ENCODE assay signal across 26 cellular contexts in genomic region chr2:26717362-26717761, GRCh38. TPM values are rescaled to one million over a fixed set of nuclear protein-coding genes. Genes with fewer than 3 reads are reported as not detected.
DNase-seq lines count a peak whose midpoint lies in the region; ATAC-seq, FAIRE-seq and TF ChIP-seq lines count a peak whose summit lies in the region.
"Had no signal": no experiment of that assay in that cellular context is flagged by ENCODE, and none has a peak within 500 bp of the region (broad histone marks: within the 10 kb centered on the region; RNA-seq: fewer than 3 reads in every experiment).

No MANE protein-coding gene starts in this region.

- peak; percentile 46 for DNase-seq in Right ventricle myocardium inferior (ENCODE audit: missing footprints)
- DNase-seq in cardiac septum (ENCODE audit: low spot score): no peak
- DNase-seq in body of pancreas: peak in 3 of 4 donors; percentile 49 to 63 (median 56)
- peak in 2 of 3 donors; percentile 37 to 73 for DNase-seq in right cardiac atrium
- peak; percentile 33 to 55 for DNase-seq in thyroid gland
- DNase-seq in CD1c-positive myeloid dendritic cell (ENCODE audit: extremely low spot score): no peak
- no peak for DNase-seq in small intestine
- DNase-seq: 8988T, AML-193, DMS79, H7, HFFc6, KBM-7, MM.1S, NCI-H1092, NCI-H1436, NCI-H187 treated with DMSO at 0.1 percent for 48 hours, NCI-H2227 treated with DMSO at 0.1 percent for 48 hours, NCI-H510A, PC-9 had no signal

- H3K27me3 ChIP-seq in body of pancreas (no peaks in the 10 kb centered on the region), right cardiac atrium (ENCODE audit: control insufficient read depth, insufficient read depth) (no peaks in the 10 kb centered on the region), thyroid gland (no peaks in the 10 kb centered on the region), small intestine (ENCODE audit: control insufficient read depth in 2 of 2, insufficient read depth in 2 of 2, low read length in 2 of 2) (no peaks in the 10 kb centered on the region)

- H3K4me3 ChIP-seq in body of pancreas: no peak overlapping the region
- no peak overlapping the region for H3K4me3 ChIP-seq in right cardiac atrium (ENCODE audit: low read length)
- H3K4me3 ChIP-seq in thyroid gland (replicated peaks in 1 of 3): no peak overlapping the region
- H3K4me3 ChIP-seq in small intestine (ENCODE audit: low read depth in 1 of 2, low read length in 2 of 2): no peak overlapping the region
- H3K4me3 ChIP-seq: PC-9 had no signal

- TF ChIP-seq POLR2A in body of pancreas (IDR thresholded peaks at IDR 0.05) (no peak), thyroid gland (IDR thresholded peaks at IDR 0.05) (no peak)

- no peak for TF ChIP-seq CTCF in body of pancreas (IDR thresholded peaks at IDR 0.05)
- no peak for TF ChIP-seq CTCF in thyroid gland (IDR thresholded peaks at IDR 0.05)

- H3K9me3 ChIP-seq in body of pancreas (no peaks in the 10 kb centered on the region), right cardiac atrium (ENCODE audit: control insufficient read depth, low read length) (no peaks in the 10 kb centered on the region), thyroid gland (no peaks in the 10 kb centered on the region), small intestine (ENCODE audit: control insufficient read depth, low read depth) (no peaks in the 10 kb centered on the region)

- WGBS in body of pancreas, 2 donors: 29 to 89% methylated on average over 1 to 5 of the region's 5 CpGs
- WGBS in right cardiac atrium: 64% methylated on average over 5 of the region's 5 CpGs
- 42 to 65% methylated on average over 3 to 5 of the region's 5 CpGs for WGBS in thyroid gland, 2 donors
- WGBS in small intestine, 3 donors: 38 to 71% (median 50%) methylated on average over 5 of the region's 5 CpGs

- H3K27ac ChIP-seq in body of pancreas: peak overlapping the region; percentile 17 to 69 (median 60)
- peak overlapping the region; percentile 53 for H3K27ac ChIP-seq in right cardiac atrium (ENCODE audit: low read length)
- H3K27ac ChIP-seq in thyroid gland: peak overlapping the region; percentile 13 to 60 (median 25)
- H3K27ac ChIP-seq in small intestine (ENCODE audit: low read depth in 1 of 2, low read length in 1 of 2): no peak overlapping the region
- H3K27ac ChIP-seq: HL-60, PC-9, RWPE1 had no signal

- H3K36me3 ChIP-seq in body of pancreas (replicated peaks in 1 of 2; ENCODE audit: insufficient read depth in 1 of 2, low read depth in 2 of 2) (no peaks in the 10 kb centered on the region), thyroid gland (no peaks in the 10 kb centered on the region), small intestine (ENCODE audit: control insufficient read depth in 2 of 2, insufficient read depth in 2 of 2, low read length in 2 of 2) (no peaks in the 10 kb centered on the region)

- no peak for FAIRE-seq in small intestine (lab: Jason Lieb, UNC)
- FAIRE-seq: D721Med, HepG2 had no signal

- intact Hi-C loops in Right ventricle myocardium inferior (cut with DNase I): no loop called here
- intact Hi-C loops in cardiac septum (cut with DNase I): no loop called here
- intact Hi-C loops in body of pancreas (cut with DNase I): no loop called here
- intact Hi-C loops in right cardiac atrium (cut with DNase I): no loop called here
- intact Hi-C loops in thyroid gland (cut with DNase I): no loop called here

- peaks cover 80% of the 10 kb centered on the region for H3K4me1 ChIP-seq in body of pancreas
- H3K4me1 ChIP-seq in right cardiac atrium (ENCODE audit: control insufficient read depth, insufficient read depth, low read length): peaks cover 30% of the 10 kb centered on the region
- H3K4me1 ChIP-seq in thyroid gland: peaks cover 40 to 56% of the 10 kb centered on the region in 2 donors
- H3K4me1 ChIP-seq in small intestine (ENCODE audit: control insufficient read depth in 2 of 2, insufficient read depth in 1 of 2, low read depth in 1 of 2, low read length in 1 of 2): peaks cover 3 to 5% of the 10 kb centered on the region in 2 donors

- ATAC-seq in Right ventricle myocardium inferior: no peak
- no peak for ATAC-seq in body of pancreas
- peak in 1 of 2 donors; percentile 2 for ATAC-seq in right cardiac atrium
- no peak for ATAC-seq in GM21515 (IDR thresholded peaks at IDR 0.05; ENCODE audit: unreplicated experiment)
- ATAC-seq: HepG2 had no signal

RNA-seq across cellular contexts. Expression of gene KCNK3, which starts 24.8 kb away (rescaled TPM):
- total RNA-seq in Right ventricle myocardium inferior: 4.5 TPM
- 0.70 TPM for total RNA-seq in cardiac septum
- 10 to 100 TPM; 10.5 to 20.5 TPM for total RNA-seq in body of pancreas
- 10 to 100 TPM; 25.6 to 36.6 (median 28.2) TPM for total RNA-seq in right cardiac atrium
- 29.3 TPM for polyA plus RNA-seq in right cardiac atrium
- 1 to 10 TPM; 4.8 to 8.3 (median 5.6) TPM for total RNA-seq in thyroid gland
- 1 to 10 TPM in 1 of 3 donors, under 1 TPM in 2; 0.22 to 3.3 (median 0.27) TPM for polyA plus RNA-seq in small intestine
- total RNA-seq: HepG2, HFFc6, HT-29, PC-9 had no signal
- polyA plus RNA-seq: HepG2 had no signal

RNA-seq across cellular contexts. Expression of gene SLC35F6, which starts 46.7 kb away (rescaled TPM):
- total RNA-seq in Right ventricle myocardium inferior (20.3 TPM), cardiac septum (18.6 TPM), body of pancreas (10 to 100 TPM; 17.8 to 21.8 TPM), right cardiac atrium (10 to 100 TPM; 22.0 to 34.3 (median 26.5) TPM), thyroid gland (10 to 100 TPM; 73.1 to 91.2 (median 80.7) TPM)
- polyA plus RNA-seq in right cardiac atrium (18.8 TPM), small intestine (10 to 100 TPM in 1 of 3 donors, 1 to 10 TPM in 2; 5.8 to 21.3 (median 8.6) TPM)

Comparison
In these comparisons a context has a peak if more than half of its experiments do, and no peak if none do; other contexts are left out.
1. DNase-seq: peak in Right ventricle myocardium inferior (single experiment), body of pancreas (3 of 4), right cardiac atrium (2 of 3) and thyroid gland (2 of 2); none in cardiac septum (single experiment), CD1c-positive myeloid dendritic cell (single experiment) and small intestine (single experiment).
2. H3K27ac ChIP-seq: peak in body of pancreas (4 of 4), right cardiac atrium (single experiment) and thyroid gland (3 of 3); none in small intestine (0 of 2).